1 cellular context compared by ENCODE assay signal in genomic region chr16:10558305-10558704, GRCh38.
TF ChIP-seq lines count a peak whose summit lies in the region.

No MANE protein-coding gene starts in this region.

TF ChIP-seq in HepG2, 621 proteins besides CTCF, POLR2A, EP300 and RAD21 (continued from another document):
- TF ChIP-seq ZXDC (CRISPR knock-in tag; IDR thresholded peaks at IDR 0.05) (no peak), ZNF841 (CRISPR knock-in tag; IDR thresholded peaks at IDR 0.05; ENCODE audit: borderline replicate concordance) (no peak), ZNF34 (CRISPR knock-in tag; IDR thresholded peaks at IDR 0.05; ENCODE audit: borderline replicate concordance) (no peak), ZNF264 (CRISPR knock-in tag; IDR thresholded peaks at IDR 0.05) (no peak), ZNF572 (CRISPR knock-in tag; IDR thresholded peaks at IDR 0.05) (no peak), EEA1 (CRISPR knock-in tag; IDR thresholded peaks at IDR 0.05; ENCODE audit: borderline replicate concordance) (no peak), MEIS1 (CRISPR knock-in tag; IDR thresholded peaks at IDR 0.05; ENCODE audit: borderline replicate concordance) (no peak), PHB2 (IDR thresholded peaks at IDR 0.05; ENCODE audit: partially characterized antibody) (no peak)
